ENCODE assay signal across 1 cellular context in genomic region chr4:102735578-102735977, GRCh38.
TF ChIP-seq lines count a peak whose summit lies in the region.

No MANE protein-coding gene starts in this region.

TF ChIP-seq in A549, 52 proteins besides CTCF, POLR2A, EP300 and RAD21 (continued from another document):
- TF ChIP-seq MAX (IDR thresholded peaks at IDR 0.05) (no peak), HES2 (IDR thresholded peaks at IDR 0.05) (no peak), TP53 (CRISPR knock-in tag; IDR thresholded peaks at IDR 0.05) (no peak)
